In genomic region chr5:56055287-56055686, GRCh38 we compare ENCODE assay signal across 30 cellular contexts.
DNase-seq lines count a peak whose midpoint lies in the region; ATAC-seq and TF ChIP-seq lines count a peak whose summit lies in the region.
"Had no signal": no experiment of that assay in that cellular context is flagged by ENCODE, and none has a peak within 500 bp of the region (broad histone marks: within the 10 kb centered on the region; RNA-seq: fewer than 3 reads in every experiment).

No MANE protein-coding gene starts in this region.

- H3K4me2 ChIP-seq in hepatocyte, result no peak overlapping the region

- WGBS in hepatocyte (ENCODE audit: low lambda C conversion rate, missing lambda C conversion rate), result 65% methylated on average over 1 of the region's 1 CpG
- WGBS in thymus, result 94% methylated on average over 1 of the region's 1 CpG

- H3K27ac ChIP-seq in hepatocyte, result peak overlapping the region; percentile 24
- H3K27ac ChIP-seq in thymus (ENCODE audit: low read depth), result peak overlapping the region; percentile 58
- H3K27ac ChIP-seq: breast epithelium, esophagus muscularis mucosa, HL-60, neutrophil, prostate gland, RWPE1, upper lobe of right lung, VCaP had no signal

- no peak overlapping the region for H3K4me3 Mint-ChIP-seq in activated naive CD4-positive, alpha-beta T cell treated with anti-CD3 and anti-CD28 coated beads, Interleukin-2, amount 10 ng/mL, durations not matched to agents 7 days and 5 days
- H3K4me3 Mint-ChIP-seq in activated naive CD8-positive, alpha-beta T cell treated with anti-CD3 and anti-CD28 coated beads for 36 hours, result no peak overlapping the region
- H3K4me3 Mint-ChIP-seq in activated CD4-positive, alpha-beta memory T cell treated with anti-CD3 and anti-CD28 coated beads, Interleukin-2, amount 10 ng/mL, durations not matched to agents 7 days and 5 days, result no peak overlapping the region
- H3K4me3 Mint-ChIP-seq: activated CD4-positive, alpha-beta T cell treated with anti-CD3 and anti-CD28 coated beads, Interleukin-2, amount 10 ng/mL, durations not matched to agents 24 days and 14 days; activated T-helper 17 cell treated with anti-CD3 and anti-CD28 coated beads, Interleukin-2, amount 50 U/mL, for 72 hours; endodermal cell; T-helper 17 cell had no signal

- CTCF ChIA-PET in activated naive CD4-positive, alpha-beta T cell treated with anti-CD3 and anti-CD28 coated beads, Interleukin-2, amount 10 ng/mL, durations not matched to agents 7 days and 5 days (lab: Charles Lee), result interaction anchor here (0.6 kb wide), 1 partner anchor 34 kb away, joined by 3 read pairs; no protein-coding TSS in a partner anchor
- CTCF ChIA-PET in activated CD4-positive, alpha-beta memory T cell treated with anti-CD3 and anti-CD28 coated beads, Interleukin-2, amount 10 ng/mL, durations not matched to agents 7 days and 5 days (lab: Charles Lee), result no interaction called here

- H3K9me3 ChIP-seq in hepatocyte (ENCODE audit: low read depth) (no peaks in the 10 kb centered on the region), thymus (ENCODE audit: control insufficient read depth) (peaks cover 3% of the 10 kb centered on the region)
- H3K9me3 ChIP-seq: BE2C, breast epithelium, neutrophil, prostate gland, upper lobe of right lung had no signal

- H3K4me1 ChIP-seq in hepatocyte (ENCODE audit: insufficient read depth), result peaks cover 35% of the 10 kb centered on the region
- H3K4me1 ChIP-seq in thymus (ENCODE audit: control insufficient read depth, insufficient read depth, low read length), result peaks cover 16% of the 10 kb centered on the region
- H3K4me1 ChIP-seq: breast epithelium had no signal

- H3K79me2 ChIP-seq in hepatocyte, result no peaks in the 10 kb centered on the region

- peaks cover 24% of the 10 kb centered on the region for H3K36me3 Mint-ChIP-seq in activated naive CD4-positive, alpha-beta T cell treated with anti-CD3 and anti-CD28 coated beads, Interleukin-2, amount 10 ng/mL, durations not matched to agents 7 days and 5 days
- H3K36me3 Mint-ChIP-seq in activated naive CD4-positive, alpha-beta T cell treated with anti-CD3 and anti-CD28 coated beads, Interleukin-2, amount 50 U/mL, for 72 hours, result peaks cover 5 to 22% of the 10 kb centered on the region in 2 donors
- peaks cover 10% of the 10 kb centered on the region for H3K36me3 Mint-ChIP-seq in activated naive CD8-positive, alpha-beta T cell treated with anti-CD3 and anti-CD28 coated beads for 36 hours
- peaks cover 16% of the 10 kb centered on the region for H3K36me3 Mint-ChIP-seq in activated CD4-positive, alpha-beta memory T cell treated with anti-CD3 and anti-CD28 coated beads, Interleukin-2, amount 10 ng/mL, durations not matched to agents 7 days and 5 days (ENCODE audit: low read depth)

- no peak for DNase-seq in activated naive CD4-positive, alpha-beta T cell treated with anti-CD3 and anti-CD28 coated beads, Interleukin-2, amount 10 ng/mL, durations not matched to agents 7 days and 5 days
- no peak for DNase-seq in activated naive CD4-positive, alpha-beta T cell treated with anti-CD3 and anti-CD28 coated beads, Interleukin-2, amount 50 U/mL, for 72 hours (ENCODE audit: low spot score in 2 of 2)
- no peak for DNase-seq in activated naive CD8-positive, alpha-beta T cell treated with anti-CD3 and anti-CD28 coated beads for 36 hours
- DNase-seq in hepatocyte (ENCODE audit: low spot score) (no peak), dermis blood vessel endothelial cell (no peak), iPS-NIHi7 (ENCODE audit: extremely low spot score) (no peak)
- no peak for DNase-seq in activated CD4-positive, alpha-beta memory T cell treated with anti-CD3 and anti-CD28 coated beads, Interleukin-2, amount 10 ng/mL, durations not matched to agents 7 days and 5 days
- DNase-seq: activated CD4-positive, alpha-beta T cell treated with anti-CD3 and anti-CD28 coated beads, Interleukin-2, amount 10 ng/mL, durations not matched to agents 24 days and 14 days; activated CD8-positive, alpha-beta memory T cell treated with anti-CD3 and anti-CD28 coated beads, Interleukin-2, amount 50 U/mL, for 4 hours; amniotic stem cell; BE2C; Calu3; endodermal cell; kidney; NCI-H1105; NCI-H2081 treated with DMSO at 0.1 percent for 48 hours; NCI-H446 treated with DMSO at 0.1 percent for 48 hours; stimulated activated CD4-positive, alpha-beta T cell treated with anti-CD3 and anti-CD28 coated beads, Interleukin-1b, Interleukin-23, amount 100 ng/mL, for 48 hours; T-helper 17 cell; upper lobe of right lung had no signal

- no peak overlapping the region for H2AFZ ChIP-seq in hepatocyte

- no peaks in the 10 kb centered on the region for H3K27me3 Mint-ChIP-seq in activated naive CD4-positive, alpha-beta T cell treated with anti-CD3 and anti-CD28 coated beads, Interleukin-2, amount 10 ng/mL, durations not matched to agents 7 days and 5 days
- no peaks in the 10 kb centered on the region for H3K27me3 Mint-ChIP-seq in activated naive CD8-positive, alpha-beta T cell treated with anti-CD3 and anti-CD28 coated beads for 36 hours
- H3K27me3 Mint-ChIP-seq in activated CD4-positive, alpha-beta memory T cell treated with anti-CD3 and anti-CD28 coated beads, Interleukin-2, amount 10 ng/mL, durations not matched to agents 7 days and 5 days, result peaks cover 37% of the 10 kb centered on the region
- H3K27me3 Mint-ChIP-seq: activated T-helper 17 cell treated with anti-CD3 and anti-CD28 coated beads, Interleukin-2, amount 50 U/mL, for 72 hours; T-helper 17 cell had no signal

- H3K27ac Mint-ChIP-seq in activated naive CD4-positive, alpha-beta T cell treated with anti-CD3 and anti-CD28 coated beads, Interleukin-2, amount 10 ng/mL, durations not matched to agents 7 days and 5 days, result peak overlapping the region; percentile 77
- H3K27ac Mint-ChIP-seq in activated naive CD4-positive, alpha-beta T cell treated with anti-CD3 and anti-CD28 coated beads, Interleukin-2, amount 50 U/mL, for 72 hours, result peak overlapping the region in 1 of 2 donors; percentile 95
- peak overlapping the region; percentile 32 for H3K27ac Mint-ChIP-seq in activated naive CD8-positive, alpha-beta T cell treated with anti-CD3 and anti-CD28 coated beads for 36 hours
- no peak overlapping the region for H3K27ac Mint-ChIP-seq in activated CD4-positive, alpha-beta memory T cell treated with anti-CD3 and anti-CD28 coated beads, Interleukin-2, amount 10 ng/mL, durations not matched to agents 7 days and 5 days
- H3K27ac Mint-ChIP-seq: activated CD4-positive, alpha-beta T cell treated with anti-CD3 and anti-CD28 coated beads, Interleukin-2, amount 10 ng/mL, durations not matched to agents 24 days and 14 days; activated T-helper 17 cell treated with anti-CD3 and anti-CD28 coated beads, Interleukin-2, amount 50 U/mL, for 72 hours; endodermal cell had no signal

- H3K9me3 Mint-ChIP-seq in activated naive CD4-positive, alpha-beta T cell treated with anti-CD3 and anti-CD28 coated beads, Interleukin-2, amount 10 ng/mL, durations not matched to agents 7 days and 5 days, result peaks cover 15% of the 10 kb centered on the region
- H3K9me3 Mint-ChIP-seq in activated naive CD4-positive, alpha-beta T cell treated with anti-CD3 and anti-CD28 coated beads, Interleukin-2, amount 50 U/mL, for 72 hours, result peaks cover 0 to 5% of the 10 kb centered on the region in 2 donors
- peaks cover 21% of the 10 kb centered on the region for H3K9me3 Mint-ChIP-seq in activated naive CD8-positive, alpha-beta T cell treated with anti-CD3 and anti-CD28 coated beads for 36 hours
- peaks cover 11% of the 10 kb centered on the region for H3K9me3 Mint-ChIP-seq in activated CD4-positive, alpha-beta memory T cell treated with anti-CD3 and anti-CD28 coated beads, Interleukin-2, amount 10 ng/mL, durations not matched to agents 7 days and 5 days
- H3K9me3 Mint-ChIP-seq: activated T-helper 17 cell treated with anti-CD3 and anti-CD28 coated beads, Interleukin-2, amount 50 U/mL, for 72 hours had no signal

- no peak for TF ChIP-seq CTCF in hepatocyte (IDR thresholded peaks at IDR 0.05; ENCODE audit: poor library complexity)

- H4K20me1 ChIP-seq in hepatocyte (ENCODE audit: insufficient read depth, poor library complexity, severe bottlenecking), result no peaks in the 10 kb centered on the region

- POLR2A ChIA-PET in activated CD4-positive, alpha-beta memory T cell treated with anti-CD3 and anti-CD28 coated beads, Interleukin-2, amount 10 ng/mL, durations not matched to agents 7 days and 5 days (lab: Charles Lee), result no interaction called here

- H3K9me2 ChIP-seq in hepatocyte (replicated peaks; ENCODE audit: insufficient read depth), result no peaks in the 10 kb centered on the region

- no peak overlapping the region for H3K4me3 ChIP-seq in hepatocyte
- H3K4me3 ChIP-seq in thymus (ENCODE audit: low read length), result no peak overlapping the region
- H3K4me3 ChIP-seq: breast epithelium, esophagus muscularis mucosa, prostate gland, upper lobe of right lung had no signal

- no peak for ATAC-seq in activated naive CD4-positive, alpha-beta T cell treated with anti-CD3 and anti-CD28 coated beads, Interleukin-2, amount 50 U/mL, for 72 hours
- ATAC-seq: activated T-helper 17 cell treated with anti-CD3 and anti-CD28 coated beads, Interleukin-2, amount 50 U/mL, for 72 hours; HCT116; T-helper 17 cell; upper lobe of right lung had no signal

- H3K4me1 Mint-ChIP-seq in activated naive CD4-positive, alpha-beta T cell treated with anti-CD3 and anti-CD28 coated beads, Interleukin-2, amount 10 ng/mL, durations not matched to agents 7 days and 5 days, result peaks cover 81% of the 10 kb centered on the region
- peaks cover 65% of the 10 kb centered on the region for H3K4me1 Mint-ChIP-seq in activated naive CD8-positive, alpha-beta T cell treated with anti-CD3 and anti-CD28 coated beads for 36 hours
- H3K4me1 Mint-ChIP-seq in activated CD4-positive, alpha-beta memory T cell treated with anti-CD3 and anti-CD28 coated beads, Interleukin-2, amount 10 ng/mL, durations not matched to agents 7 days and 5 days, result peaks cover 54% of the 10 kb centered on the region

- H3K27me3 ChIP-seq in hepatocyte (no peaks in the 10 kb centered on the region), thymus (ENCODE audit: control insufficient read depth, insufficient read depth) (no peaks in the 10 kb centered on the region)
- H3K27me3 ChIP-seq: BE2C, breast epithelium, esophagus muscularis mucosa, upper lobe of right lung had no signal

- H3K36me3 ChIP-seq in hepatocyte (replicated peaks; ENCODE audit: insufficient read depth, low read depth) (no peaks in the 10 kb centered on the region), thymus (ENCODE audit: control insufficient read depth, insufficient read depth) (no peaks in the 10 kb centered on the region)
- H3K36me3 ChIP-seq: BE2C, breast epithelium, esophagus muscularis mucosa, neutrophil, prostate gland, upper lobe of right lung had no signal
